In genomic region chr5:140557965-140558364, GRCh38 we compare ENCODE assay signal across 9 cellular contexts. TPM values are rescaled to one million over a fixed set of nuclear protein-coding genes. Genes with fewer than 3 reads are reported as not detected.
DNase-seq lines count a peak whose midpoint lies in the region; ATAC-seq and TF ChIP-seq lines count a peak whose summit lies in the region.
"Had no signal": no experiment of that assay in that cellular context is flagged by ENCODE, and none has a peak within 500 bp of the region (broad histone marks: within the 10 kb centered on the region; RNA-seq: fewer than 3 reads in every experiment).

No MANE protein-coding gene starts in this region.

- H3T11ph ChIP-seq in H9 (ENCODE audit: low read length): no peak overlapping the region

- H3K4ac ChIP-seq in H9 (ENCODE audit: low read depth, low read length): no peak overlapping the region; the same call in 1 of the 2 replicates

- peaks cover 6% of the 10 kb centered on the region for H3K79me2 ChIP-seq in H9 (ENCODE audit: insufficient read depth, low read length)
- H3K79me2 ChIP-seq in hepatocyte: peaks cover 45% of the 10 kb centered on the region
- H3K79me2 ChIP-seq in smooth muscle cell (ENCODE audit: low read depth): peaks cover 43% of the 10 kb centered on the region

- H4K8ac ChIP-seq in H9 (replicated peaks; ENCODE audit: insufficient read length, low read depth, low read length): no peak overlapping the region

- no peak for ATAC-seq in HG02763 (IDR thresholded peaks at IDR 0.05; ENCODE audit: unreplicated experiment)

- H4K5ac ChIP-seq in H9 (ENCODE audit: insufficient read length, low read depth, low read length): no peak overlapping the region

- H3K23me2 ChIP-seq in H9 (ENCODE audit: insufficient read length, low read depth, low read length, poor library complexity, severe bottlenecking): no peaks in the 10 kb centered on the region

- peak overlapping the region; percentile 91 to 92 for H3K4me3 Mint-ChIP-seq in H9

- H4K20me1 ChIP-seq in H9 (ENCODE audit: control insufficient read depth, insufficient read depth, insufficient read length): no peaks in the 10 kb centered on the region
- peaks cover 5% of the 10 kb centered on the region for H4K20me1 ChIP-seq in hepatocyte (ENCODE audit: insufficient read depth, poor library complexity, severe bottlenecking)
- peaks cover 32% of the 10 kb centered on the region for H4K20me1 ChIP-seq in smooth muscle cell (ENCODE audit: low read depth)

- TF ChIP-seq CTCF in H9 (conservative IDR thresholded peaks at IDR 0.05) (no peak), VCaP (conservative IDR thresholded peaks at IDR 0.05) (no peak), hepatocyte (IDR thresholded peaks at IDR 0.05; ENCODE audit: poor library complexity) (no peak), smooth muscle cell (IDR thresholded peaks at IDR 0.05; ENCODE audit: borderline replicate concordance, insufficient read depth, poor library complexity, severe bottlenecking) (no peak)

- H2BK120ac ChIP-seq in H9 (ENCODE audit: low read depth, low read length, poor library complexity, severe bottlenecking): no peak overlapping the region

- H2AK5ac ChIP-seq in H9 (ENCODE audit: insufficient read length, low read length): no peak overlapping the region

- no peaks in the 10 kb centered on the region for H3K9me3 ChIP-seq in H9 (ENCODE audit: control insufficient read depth, low read depth, low read length)
- no peaks in the 10 kb centered on the region for H3K9me3 ChIP-seq in hepatocyte (ENCODE audit: low read depth)
- H3K9me3 ChIP-seq in smooth muscle cell (replicated peaks; ENCODE audit: low read depth): no peaks in the 10 kb centered on the region
- H3K9me3 ChIP-seq: mucosa of descending colon had no signal

- peak overlapping the region; percentile 86; the same call in 1 of the 2 replicates for H3K14ac ChIP-seq in H9 (ENCODE audit: insufficient read depth, low read length)

- H3K18ac ChIP-seq in H9 (ENCODE audit: insufficient read length, low read depth, low read length): peak overlapping the region; percentile 3

- H3K4me3 ChIP-seq in hepatocyte: no peak overlapping the region
- H3K4me3 ChIP-seq in smooth muscle cell: peak overlapping the region; percentile 79

- H3K4me1 Mint-ChIP-seq in H9: peaks cover 25 to 26% of the 10 kb centered on the region in 2 experiments

- WGBS in H9 (ENCODE audit: extremely low coverage, insufficient read length, low lambda C conversion rate): no CpG with 5 or more reads among the region's 3 CpGs
- WGBS in hepatocyte (ENCODE audit: low lambda C conversion rate, missing lambda C conversion rate): 91% methylated on average over 3 of the region's 3 CpGs
- 96% methylated on average over 3 of the region's 3 CpGs for WGBS in smooth muscle cell (ENCODE audit: low lambda C conversion rate)

- H2BK20ac ChIP-seq in H9 (ENCODE audit: low read depth, low read length, poor library complexity, severe bottlenecking): no peak overlapping the region

- H3K27ac Mint-ChIP-seq in H9: peak overlapping the region; percentile 79 to 97 (median 88); a peak in 5 of 7 replicates

- peaks cover 5 to 30% (median 29%) of the 10 kb centered on the region in 3 experiments; a peak in 6 of 7 replicates for H3K36me3 Mint-ChIP-seq in H9 (ENCODE audit: insufficient read depth in 1 of 3, low read depth in 3 of 3)

- H2AFZ ChIP-seq in H9 (ENCODE audit: low read length) (no peak overlapping the region), hepatocyte (peak overlapping the region; percentile 78), smooth muscle cell (ENCODE audit: low read depth) (no peak overlapping the region)

- H3K9ac ChIP-seq in H9 (ENCODE audit: extremely low read depth, insufficient read length, low read length): no peak overlapping the region
- peak overlapping the region; percentile 98 for H3K9ac ChIP-seq in smooth muscle cell (ENCODE audit: low read depth)

- no peak for DNase-seq in H9
- no peak for DNase-seq in hepatocyte (ENCODE audit: low spot score)
- DNase-seq in smooth muscle cell (lab: John Stamatoyannopoulos, UW; ENCODE audit: unreplicated experiment): no peak
- no peak for DNase-seq in NCI-H2227 treated with DMSO at 0.1 percent for 48 hours (lab: John Stamatoyannopoulos, UW)
- DNase-seq in NCI-H226: no peak
- no peak for DNase-seq in stimulated activated naive CD4-positive, alpha-beta T cell (lab: John Stamatoyannopoulos, UW)

- H2BK5ac ChIP-seq in H9 (ENCODE audit: insufficient read length, low read length): no peak overlapping the region

- no peak overlapping the region for H3K56ac ChIP-seq in H9 (ENCODE audit: insufficient read length, low read depth, low read length)

- H3K23ac ChIP-seq in H9 (ENCODE audit: insufficient read length, low read depth, low read length): no peak overlapping the region

- H3K27ac ChIP-seq in H9 (ENCODE audit: insufficient read length, low read depth, low read length) (no peak overlapping the region), VCaP (peak overlapping the region; percentile 82), hepatocyte (peak overlapping the region; percentile 95), smooth muscle cell (ENCODE audit: low read depth) (peak overlapping the region; percentile 86)

- no peaks in the 10 kb centered on the region for H3K9me2 ChIP-seq in hepatocyte (replicated peaks; ENCODE audit: insufficient read depth)

- H3K27me3 Mint-ChIP-seq in H9 (ENCODE audit: low read depth): no peaks in the 10 kb centered on the region; the same call in 1 of the 2 replicates

- no peaks in the 10 kb centered on the region for H3K9me3 Mint-ChIP-seq in H9

- H3K79me1 ChIP-seq in H9 (ENCODE audit: insufficient read depth, low read depth, low read length, poor library complexity, severe bottlenecking): peaks cover 3% of the 10 kb centered on the region

- no peak overlapping the region for H2BK15ac ChIP-seq in H9 (ENCODE audit: low read depth, low read length)

- H3K4me1 ChIP-seq in H9 (ENCODE audit: insufficient read depth, low read length): 0 out of 2 replicates have a peak, but pooled peaks cover 3% of the 10 kb centered on the region
- peaks cover 12% of the 10 kb centered on the region for H3K4me1 ChIP-seq in hepatocyte (ENCODE audit: insufficient read depth)
- peaks cover 17% of the 10 kb centered on the region for H3K4me1 ChIP-seq in smooth muscle cell (ENCODE audit: low read depth)

- no peak overlapping the region for H2BK12ac ChIP-seq in H9 (ENCODE audit: insufficient read length, low read depth, low read length)

- H3K4me2 ChIP-seq in H9 (ENCODE audit: insufficient read depth, insufficient read length, low read length) (peak overlapping the region; percentile 94), hepatocyte (peak overlapping the region; percentile 80), smooth muscle cell (peak overlapping the region; percentile 100)

- H3K36me3 ChIP-seq in hepatocyte (replicated peaks; ENCODE audit: insufficient read depth, low read depth) (no peaks in the 10 kb centered on the region), smooth muscle cell (ENCODE audit: low read depth) (no peaks in the 10 kb centered on the region)

- H3K27me3 ChIP-seq in H9 (ENCODE audit: insufficient read depth, low read length) (no peaks in the 10 kb centered on the region), hepatocyte (no peaks in the 10 kb centered on the region), smooth muscle cell (ENCODE audit: low read depth) (no peaks in the 10 kb centered on the region)

- no peaks in the 10 kb centered on the region for H3F3A ChIP-seq in smooth muscle cell (ENCODE audit: low read depth)

- peak overlapping the region; percentile 22 for H4K91ac ChIP-seq in H9 (ENCODE audit: insufficient read length, low read depth, low read length)

RNA-seq across cellular contexts. Expression of gene SRA1, which starts 0.7 kb away (rescaled TPM):
- total RNA-seq in H9 (2021) (49.3 and 54.0 TPM in 2 replicates), hepatocyte (24.4 and 26.5 TPM in 2 replicates), smooth muscle cell (44.6 and 61.4 TPM in 2 replicates)
- polyA plus RNA-seq in hepatocyte (66.4 and 66.6 TPM in 2 replicates), smooth muscle cell (144 and 146 TPM in 2 replicates)

RNA-seq across cellular contexts. Expression of gene APBB3, which starts 6.4 kb away (rescaled TPM):
- total RNA-seq in H9 (2021) (23.8 and 23.9 TPM in 2 replicates), hepatocyte (19.5 and 21.0 TPM in 2 replicates), smooth muscle cell (11.5 and 19.0 TPM in 2 replicates)
- polyA plus RNA-seq in hepatocyte (41.5 and 51.5 TPM in 2 replicates), smooth muscle cell (18.8 and 28.3 TPM in 2 replicates)

RNA-seq across cellular contexts. Expression of gene SLC35A4, which starts 6.7 kb away (rescaled TPM):
- total RNA-seq in H9 (2021): 92.0 and 92.3 TPM in 2 replicates
- 29.2 and 34.1 TPM in 2 replicates for total RNA-seq in hepatocyte
- polyA plus RNA-seq in hepatocyte: 70.4 and 81.0 TPM in 2 replicates
- 38.1 and 42.7 TPM in 2 replicates for total RNA-seq in smooth muscle cell
- polyA plus RNA-seq in smooth muscle cell: 75.4 and 82.9 TPM in 2 replicates

RNA-seq across cellular contexts. Expression of gene EIF4EBP3, which starts 10.5 kb away (rescaled TPM):
- total RNA-seq in H9 (2021): 7.7 and 10.1 TPM in 2 replicates
- total RNA-seq in hepatocyte: 2.7 and 3.5 TPM in 2 replicates
- polyA plus RNA-seq in hepatocyte: 6.6 and 6.9 TPM in 2 replicates
- not detected in 2 replicates for total RNA-seq in smooth muscle cell
- 3.4 and 4.1 TPM in 2 replicates for polyA plus RNA-seq in smooth muscle cell
